Comparison of ENCODE assay signal across 23 cellular contexts in the genomic region with DNA sequence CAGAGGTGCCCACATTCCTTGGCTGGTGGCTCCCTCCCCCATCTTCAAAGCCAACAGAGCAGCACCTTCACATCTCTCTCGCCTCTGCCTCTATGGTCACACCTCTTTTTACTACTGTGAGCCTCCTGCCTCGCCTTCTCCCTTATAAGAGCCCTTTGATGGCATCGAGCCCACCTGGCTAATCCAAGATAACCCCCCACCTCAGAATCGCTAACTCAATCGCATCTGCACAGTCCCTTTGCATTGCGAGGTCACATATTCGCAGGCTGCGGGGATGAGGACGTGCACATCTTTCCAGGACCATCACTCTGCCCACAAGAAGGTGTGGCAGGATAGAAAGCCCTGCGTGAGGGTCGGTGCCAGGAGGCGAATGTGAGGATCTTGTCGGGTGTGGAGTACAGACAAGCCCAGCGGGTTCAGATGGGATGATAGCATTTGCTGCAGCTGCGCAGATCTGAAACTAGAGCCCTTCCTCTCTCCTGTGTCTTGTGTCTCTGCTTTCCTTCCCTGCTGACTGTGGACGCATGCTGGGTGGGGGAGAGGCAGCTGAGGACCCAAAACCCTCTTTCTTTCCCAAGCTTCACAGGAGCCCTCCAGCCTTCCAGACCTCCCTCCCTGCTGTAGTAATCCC.
DNase-seq lines count a peak whose midpoint lies in the region; ATAC-seq and TF ChIP-seq lines count a peak whose summit lies in the region.
"Had no signal": no experiment of that assay in that cellular context is flagged by ENCODE, and none has a peak within 500 bp of the region (broad histone marks: within the 10 kb centered on the region; RNA-seq: fewer than 3 reads in every experiment).

No MANE protein-coding gene starts in this region.

- H3K79me2 ChIP-seq in DND-41 (ENCODE audit: insufficient read depth, low read length): peaks cover 12% of the 10 kb centered on the region

- no CpG with 5 or more reads among the region's 16 CpGs for WGBS in neuronal stem cell (ENCODE audit: extremely low coverage in 2 of 2, insufficient read length in 2 of 2, insufficient replicate concordance in 1 of 2), 2 donors

- H3K4ac ChIP-seq in neuronal stem cell (ENCODE audit: low read length): no peak overlapping the region

- H2AFZ ChIP-seq in DND-41 (ENCODE audit: low read depth, low read length) (peak overlapping the region; percentile 19; the same call in 1 of the 2 replicates), neuronal stem cell (ENCODE audit: low read length) (no peak overlapping the region)

- peak overlapping the region; percentile 61 for H3K9ac ChIP-seq in DND-41 (ENCODE audit: low read depth, low read length)
- H3K9ac ChIP-seq in neuronal stem cell (ENCODE audit: low read depth, low read length, poor library complexity): peak overlapping the region; percentile 30
- H3K9ac ChIP-seq: KMS-11 had no signal

- DNase-seq in activated naive CD4-positive, alpha-beta T cell treated with anti-CD3 and anti-CD28 coated beads for 36 hours: no peak
- DNase-seq in activated naive CD4-positive, alpha-beta T cell treated with Interleukin-2 at 50 U/mL for 16 hours: no peak
- peak; percentile 84 for DNase-seq in DND-41
- DNase-seq in activated CD8-positive, alpha-beta T cell treated with anti-CD3 and anti-CD28 coated beads, Interleukin-2, amount 10 ng/mL, durations not matched to agents 7 days and 5 days: no peak
- no peak for DNase-seq in neuronal stem cell (ENCODE audit: low spot score)
- DNase-seq in DMS79 treated with DMSO at 0.1 percent for 48 hours (lab: John Stamatoyannopoulos, UW): no peak
- DNase-seq in GM10266 (ENCODE audit: extremely low spot score): no peak
- DNase-seq: ACHN, foreskin fibroblast, HCEC 1CT, heart right ventricle, kidney, NCI-H1417 treated with DMSO at 0.1 percent for 48 hours, NCI-H2029 treated with DMSO at 0.1 percent for 48 hours, NCI-H524 treated with DMSO at 0.1 percent for 48 hours, occipital lobe, SHP77 had no signal

- no peak overlapping the region for H3K23ac ChIP-seq in neuronal stem cell (ENCODE audit: low read depth, low read length, poor library complexity)

- peak overlapping the region; percentile 43 for H3K27ac Mint-ChIP-seq in activated naive CD4-positive, alpha-beta T cell treated with anti-CD3 and anti-CD28 coated beads for 36 hours
- H3K27ac Mint-ChIP-seq in activated CD8-positive, alpha-beta T cell treated with anti-CD3 and anti-CD28 coated beads, Interleukin-2, amount 10 ng/mL, durations not matched to agents 7 days and 5 days: no peak overlapping the region
- H3K27ac Mint-ChIP-seq: B cell, mesothelial cell of epicardium, type B pancreatic cell had no signal

- no peaks in the 10 kb centered on the region for H3K36me3 ChIP-seq in DND-41 (ENCODE audit: insufficient read depth, low read length)
- no peaks in the 10 kb centered on the region for H3K36me3 ChIP-seq in neuronal stem cell (replicated peaks in 1 of 2; ENCODE audit: control insufficient read depth in 2 of 2, insufficient read depth in 2 of 2, low read length in 2 of 2)
- H3K36me3 ChIP-seq: esophagus muscularis mucosa, heart right ventricle had no signal

- no peaks in the 10 kb centered on the region for H3K9me3 Mint-ChIP-seq in activated naive CD4-positive, alpha-beta T cell treated with anti-CD3 and anti-CD28 coated beads for 36 hours
- peaks cover 9% of the 10 kb centered on the region for H3K9me3 Mint-ChIP-seq in activated CD8-positive, alpha-beta T cell treated with anti-CD3 and anti-CD28 coated beads, Interleukin-2, amount 10 ng/mL, durations not matched to agents 7 days and 5 days (ENCODE audit: insufficient read depth)
- H3K9me3 Mint-ChIP-seq: mesothelial cell of epicardium, type B pancreatic cell had no signal

- peaks cover 43% of the 10 kb centered on the region for H3K4me1 Mint-ChIP-seq in activated naive CD4-positive, alpha-beta T cell treated with anti-CD3 and anti-CD28 coated beads for 36 hours (ENCODE audit: low read depth)
- peaks cover 43% of the 10 kb centered on the region for H3K4me1 Mint-ChIP-seq in activated CD8-positive, alpha-beta T cell treated with anti-CD3 and anti-CD28 coated beads, Interleukin-2, amount 10 ng/mL, durations not matched to agents 7 days and 5 days (ENCODE audit: low read depth)
- H3K4me1 Mint-ChIP-seq: B cell had no signal

- H3K27me3 Mint-ChIP-seq in activated naive CD4-positive, alpha-beta T cell treated with anti-CD3 and anti-CD28 coated beads for 36 hours (ENCODE audit: low read depth): peaks cover 10% of the 10 kb centered on the region
- H3K27me3 Mint-ChIP-seq in activated CD8-positive, alpha-beta T cell treated with anti-CD3 and anti-CD28 coated beads, Interleukin-2, amount 10 ng/mL, durations not matched to agents 7 days and 5 days (ENCODE audit: low read depth): peaks cover 7% of the 10 kb centered on the region

- H3K27me3 ChIP-seq in DND-41 (ENCODE audit: insufficient read depth, low read length, poor library complexity) (no peaks in the 10 kb centered on the region), neuronal stem cell (ENCODE audit: control insufficient read depth in 3 of 3, insufficient read depth in 3 of 3, low read depth in 1 of 3, low read length in 3 of 3) (peaks cover 0 to 2% (median 0%) of the 10 kb centered on the region in 3 experiments)
- H3K27me3 ChIP-seq: esophagus muscularis mucosa had no signal

- H3K18ac ChIP-seq in neuronal stem cell (ENCODE audit: low read length): peak overlapping the region; percentile 32

- H2BK120ac ChIP-seq in neuronal stem cell (ENCODE audit: low read depth, low read length): no peak overlapping the region

- H3K4me3 Mint-ChIP-seq in activated naive CD4-positive, alpha-beta T cell treated with anti-CD3 and anti-CD28 coated beads for 36 hours: no peak overlapping the region
- no peak overlapping the region for H3K4me3 Mint-ChIP-seq in activated CD8-positive, alpha-beta T cell treated with anti-CD3 and anti-CD28 coated beads, Interleukin-2, amount 10 ng/mL, durations not matched to agents 7 days and 5 days
- H3K4me3 Mint-ChIP-seq: B cell, mesothelial cell of epicardium, type B pancreatic cell had no signal

- no peak overlapping the region for H2BK5ac ChIP-seq in neuronal stem cell (ENCODE audit: low read length)

- no peak overlapping the region for H4K8ac ChIP-seq in neuronal stem cell (ENCODE audit: low read depth, low read length)

- H3K79me1 ChIP-seq in neuronal stem cell (ENCODE audit: low read depth, low read length): no peaks in the 10 kb centered on the region

- ATAC-seq in DND-41 (ENCODE audit: insufficient read depth, low read depth) (peak; percentile 47), GM21390 (IDR thresholded peaks at IDR 0.05; ENCODE audit: unreplicated experiment) (no peak)
- peak; percentile 7 for ATAC-seq in activated CD8-positive, alpha-beta T cell treated with anti-CD3 and anti-CD28 coated beads, Interleukin-2, amount 10 ng/mL, durations not matched to agents 7 days and 5 days

- H3K27ac ChIP-seq in DND-41 (ENCODE audit: low read length) (peak overlapping the region; percentile 96), neuronal stem cell (replicated peaks; ENCODE audit: low read length) (no peak overlapping the region)
- H3K27ac ChIP-seq: esophagus muscularis mucosa, heart right ventricle, KMS-11 had no signal

- H2AK5ac ChIP-seq in neuronal stem cell (ENCODE audit: low read depth, low read length): peak overlapping the region; percentile 27

- H4K20me1 ChIP-seq in DND-41 (ENCODE audit: insufficient read depth, low read length): no peaks in the 10 kb centered on the region

- POLR2A ChIA-PET in activated CD8-positive, alpha-beta T cell treated with anti-CD3 and anti-CD28 coated beads, Interleukin-2, amount 10 ng/mL, durations not matched to agents 7 days and 5 days (lab: Charles Lee): no interaction called here

- H3K4me3 ChIP-seq in DND-41 (ENCODE audit: low read depth in 1 of 2, low read length in 2 of 2): peak overlapping the region in 1 of 2 experiments; percentile 17; a peak in 2 of 4 replicates
- H3K4me3 ChIP-seq in neuronal stem cell (ENCODE audit: low read length in 2 of 2): no peak overlapping the region
- H3K4me3 ChIP-seq: esophagus muscularis mucosa, heart right ventricle had no signal

- TF ChIP-seq CTCF in DND-41 (IDR thresholded peaks at IDR 0.05; ENCODE audit: borderline replicate concordance, extremely low read depth, low read length, poor library complexity, severe bottlenecking): no peak
- no peak for TF ChIP-seq CTCF in GM10266 (IDR thresholded peaks at IDR 0.05; ENCODE audit: control insufficient read depth, insufficient read depth, low read depth, missing control alignments)

- H2BK15ac ChIP-seq in neuronal stem cell (ENCODE audit: low read length): peak overlapping the region; percentile 30

- no peak overlapping the region for H4K91ac ChIP-seq in neuronal stem cell (ENCODE audit: low read depth, low read length, poor library complexity)

- H3K4me1 ChIP-seq in DND-41 (ENCODE audit: insufficient read depth, low read length): peaks cover 100% of the 10 kb centered on the region
- peaks cover 0 to 1% of the 10 kb centered on the region in 2 donors for H3K4me1 ChIP-seq in neuronal stem cell (ENCODE audit: control insufficient read depth in 2 of 2, insufficient read depth in 1 of 2, low read depth in 1 of 2, low read length in 2 of 2)
- H3K4me1 ChIP-seq: heart right ventricle had no signal

- intact Hi-C loops in activated naive CD4-positive, alpha-beta T cell treated with anti-CD3 and anti-CD28 coated beads for 36 hours (cut with micrococcal nuclease): loop anchor here (1.0 to 5.0 kb wide), 4 partner anchors 148 to 332 kb away; a partner anchor contains a TSS

- no peaks in the 10 kb centered on the region for H3K9me3 ChIP-seq in DND-41 (ENCODE audit: insufficient read depth, low read length, severe bottlenecking)
- H3K9me3 ChIP-seq in neuronal stem cell (replicated peaks in 1 of 2; ENCODE audit: control insufficient read depth in 2 of 2, insufficient read depth in 1 of 2, low read depth in 1 of 2, low read length in 2 of 2): no peaks in the 10 kb centered on the region
- H3K9me3 ChIP-seq: esophagus muscularis mucosa, heart right ventricle had no signal

- H2BK12ac ChIP-seq in neuronal stem cell (ENCODE audit: low read length): no peak overlapping the region

- H3K4me2 ChIP-seq in DND-41 (ENCODE audit: insufficient read depth, low read length) (peak overlapping the region; percentile 49), neuronal stem cell (ENCODE audit: insufficient read depth, low read length, poor library complexity, severe bottlenecking) (no peak overlapping the region)
- H3K4me2 ChIP-seq: KMS-11 had no signal

- CTCF ChIA-PET in activated naive CD4-positive, alpha-beta T cell treated with anti-CD3 and anti-CD28 coated beads for 36 hours (lab: Charles Lee): no interaction called here
- CTCF ChIA-PET in activated CD8-positive, alpha-beta T cell treated with anti-CD3 and anti-CD28 coated beads, Interleukin-2, amount 10 ng/mL, durations not matched to agents 7 days and 5 days (lab: Charles Lee): no interaction called here

- no peak overlapping the region for H3K14ac ChIP-seq in neuronal stem cell (ENCODE audit: low read length)

- no peaks in the 10 kb centered on the region for H3K36me3 Mint-ChIP-seq in activated naive CD4-positive, alpha-beta T cell treated with anti-CD3 and anti-CD28 coated beads for 36 hours (ENCODE audit: low read depth)
- peaks cover 7% of the 10 kb centered on the region for H3K36me3 Mint-ChIP-seq in activated CD8-positive, alpha-beta T cell treated with anti-CD3 and anti-CD28 coated beads, Interleukin-2, amount 10 ng/mL, durations not matched to agents 7 days and 5 days (ENCODE audit: low read depth)
- H3K36me3 Mint-ChIP-seq: mesothelial cell of epicardium, type B pancreatic cell had no signal
